Comparison of ENCODE assay signal across 14 cellular contexts in genomic region chr22:36191106-36191836, GRCh38. TPM values are rescaled to one million over a fixed set of nuclear protein-coding genes. Genes with fewer than 3 reads are reported as not detected.
DNase-seq lines count a peak whose midpoint lies in the region; ATAC-seq and TF ChIP-seq lines count a peak whose summit lies in the region.
"Had no signal": no experiment of that assay in that cellular context is flagged by ENCODE, and none has a peak within 500 bp of the region (broad histone marks: within the 10 kb centered on the region; RNA-seq: fewer than 3 reads in every experiment).

No MANE protein-coding gene starts in this region.

- H3K4me1 ChIP-seq in body of pancreas, result no peaks in the 10 kb centered on the region
- H3K4me1 ChIP-seq in esophagus squamous epithelium, result peaks cover 0 to 15% (median 0%) of the 10 kb centered on the region in 3 donors

- ATAC-seq in body of pancreas (peak; percentile 71), left ventricle myocardium superior (peak; percentile 95), HG02678 (IDR thresholded peaks at IDR 0.05; ENCODE audit: unreplicated experiment) (no peak), HG03469 (IDR thresholded peaks at IDR 0.05; ENCODE audit: unreplicated experiment) (no peak)
- ATAC-seq: activated CD4-positive, CD25-positive, alpha-beta regulatory T cell treated with anti-CD3 and anti-CD28 coated beads, Interleukin-2, amount 50 U/mL, for 24 hours; stimulated activated memory B cell treated with anti-CD40 and anti-IgM and Interleukin-4, amounts not matched to agents 10 μg/mL and 1 μg/mL and 100 μg/mL, for 72 hours had no signal

- H3K9me3 ChIP-seq in body of pancreas, result no peaks in the 10 kb centered on the region
- H3K9me3 ChIP-seq in esophagus squamous epithelium, result no peaks in the 10 kb centered on the region

- no peaks in the 10 kb centered on the region for H3K27me3 ChIP-seq in body of pancreas
- H3K27me3 ChIP-seq in esophagus squamous epithelium, result no peaks in the 10 kb centered on the region

- H3K4me3 ChIP-seq in body of pancreas (no peak overlapping the region), esophagus squamous epithelium (no peak overlapping the region)

- intact Hi-C loops in body of pancreas (cut with DNase I) (no loop called here), left ventricle myocardium superior (cut with micrococcal nuclease) (no loop called here), esophagus squamous epithelium (cut with DNase I) (loop anchor here (10.0 kb wide), 1 partner anchor 84 kb away; no protein-coding TSS in a partner anchor)

- TF ChIP-seq POLR2A in body of pancreas (IDR thresholded peaks at IDR 0.05), result no peak
- no peak for TF ChIP-seq POLR2A in esophagus squamous epithelium (IDR thresholded peaks at IDR 0.05)

- 50 to 55% methylated on average over 16 to 17 of the region's 17 CpGs for WGBS in body of pancreas, 2 donors
- WGBS in esophagus squamous epithelium, 2 donors, result 73% methylated on average over 11 to 17 of the region's 17 CpGs

- H3K27ac ChIP-seq in body of pancreas (no peak overlapping the region), esophagus squamous epithelium (peak overlapping the region in 2 of 4 donors; percentile 5 to 34)

- H3K36me3 ChIP-seq in body of pancreas (replicated peaks in 1 of 2; ENCODE audit: insufficient read depth in 1 of 2, low read depth in 2 of 2), result no peaks in the 10 kb centered on the region
- H3K36me3 ChIP-seq in esophagus squamous epithelium, result no peaks in the 10 kb centered on the region

- DNase-seq in EL, result peak; percentile 24
- peak in 3 of 4 donors; percentile 43 to 49 (median 44) for DNase-seq in body of pancreas
- peak; percentile 90 for DNase-seq in left ventricle myocardium superior
- peak; percentile 92 for DNase-seq in putamen (ENCODE audit: low spot score)
- no peak for DNase-seq in stimulated activated CD4-positive, alpha-beta T cell treated with anti-CD3 and anti-CD28 coated beads, Interleukin-2, amount 100 ng/mL, for 48 hours
- DNase-seq in esophagus squamous epithelium (lab: John Stamatoyannopoulos, UW), result no peak
- DNase-seq: activated naive CD4-positive, alpha-beta T cell treated with Interleukin-2 at 50 U/mL for 16 hours; CD4-positive, alpha-beta T cell; mammary epithelial cell; NCI-H2029 had no signal

- no peak for TF ChIP-seq CTCF in body of pancreas (IDR thresholded peaks at IDR 0.05)
- no peak for TF ChIP-seq CTCF in esophagus squamous epithelium (IDR thresholded peaks at IDR 0.05)

RNA-seq across cellular contexts. Expression of gene APOL4, which starts 10.3 kb away (rescaled TPM):
- 10 to 100 TPM in 1 of 2 donors, under 1 TPM in 1; 0.52 to 18.1 TPM for total RNA-seq in body of pancreas
- 3.8 TPM for total RNA-seq in left ventricle myocardium superior
- 10 to 100 TPM in 1 of 4 donors, 1 to 10 TPM in 2, under 1 TPM in 1; 0.45 to 10.3 (median 2.1) TPM for total RNA-seq in esophagus squamous epithelium
- total RNA-seq: CD4-positive, alpha-beta T cell had no signal

RNA-seq across cellular contexts. Expression of gene APOL3, which starts 30.7 kb away (rescaled TPM):
- 10 to 100 TPM; 11.2 to 22.4 TPM for total RNA-seq in body of pancreas
- 29.5 TPM for total RNA-seq in left ventricle myocardium superior
- 10 to 100 TPM in 2 of 4 donors, 1 to 10 TPM in 2; 6.8 to 48.1 (median 17.0) TPM for total RNA-seq in esophagus squamous epithelium

RNA-seq across cellular contexts. Expression of gene APOL2, which starts 48.1 kb away (rescaled TPM):
- total RNA-seq in body of pancreas, result 10 to 100 TPM; 13.5 to 19.1 TPM
- total RNA-seq in left ventricle myocardium superior, result 56.7 TPM
- 10 to 100 TPM; 14.6 to 44.5 (median 23.5) TPM for total RNA-seq in esophagus squamous epithelium

Comparison
In these comparisons a context has a peak if more than half of its experiments do, and no peak if none do; other contexts are left out.
1. DNase-seq: peak in EL (single experiment), body of pancreas (3 of 4), left ventricle myocardium superior (single experiment) and putamen (single experiment); none in stimulated activated CD4-positive, alpha-beta T cell treated with anti-CD3 and anti-CD28 coated beads, Interleukin-2, amount 100 ng/mL, for 48 hours (0 of 2) and esophagus squamous epithelium (single experiment).
2. ATAC-seq: peak in body of pancreas (single experiment) and left ventricle myocardium superior (single experiment); none in HG02678 (single experiment) and HG03469 (single experiment).